Comparison of ENCODE assay signal across 9 cellular contexts in the genomic region with DNA sequence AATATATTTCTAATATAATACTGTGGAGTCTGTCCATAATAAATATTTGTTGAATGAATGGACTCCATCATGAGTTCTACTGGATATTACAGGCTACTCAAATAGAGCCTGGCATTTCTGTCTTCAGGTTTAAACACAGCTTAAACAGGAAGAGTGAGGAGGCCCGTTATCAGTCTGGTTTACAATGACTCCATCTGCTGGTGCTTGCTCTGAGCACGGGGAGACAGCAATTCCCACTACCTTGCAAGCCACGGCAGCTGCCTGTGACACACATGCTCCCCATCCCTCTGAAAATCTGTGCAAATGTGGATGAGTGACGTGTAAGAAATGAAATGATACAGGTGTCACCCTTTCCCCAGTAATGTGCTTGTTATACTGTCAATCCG.
A peak's percentile ranks its signal among the peaks of the same experiment; 100 is the strongest.
DNase-seq lines count a peak whose midpoint lies in the region; ATAC-seq and TF ChIP-seq lines count a peak whose summit lies in the region.
"Had no signal": no experiment of that assay in that cellular context is flagged by ENCODE, and none has a peak within 500 bp of the region (broad histone marks: within the 10 kb centered on the region; RNA-seq: fewer than 3 reads in every experiment).

No MANE protein-coding gene starts in this region.

- peak; percentile 50 for TF ChIP-seq CTCF in AG09309 (IDR thresholded peaks at IDR 0.05; ENCODE audit: control insufficient read depth, insufficient read depth, low read depth, low read length, missing control alignments)
- TF ChIP-seq CTCF in HFF-Myc (IDR thresholded peaks at IDR 0.05; ENCODE audit: low read depth, low read length, missing control alignments) = peak; percentile 21

- ATAC-seq in GM21447 (IDR thresholded peaks at IDR 0.05; ENCODE audit: unreplicated experiment) = no peak

- no peak overlapping the region for H3K4me3 ChIP-seq in AG09309 (ENCODE audit: control insufficient read depth, low read depth, low read length)
- H3K4me3 ChIP-seq in HFF-Myc (replicated peaks; ENCODE audit: low read depth, low read length) = no peak overlapping the region

- DNase-seq in AG09309 (ENCODE audit: low read depth) (no peak), HFF-Myc (ENCODE audit: extremely low read depth, low read depth) (no peak), amniotic epithelial cell (ENCODE audit: low read depth) (peak; percentile 40), inferior parietal cortex (ENCODE audit: extremely low spot score) (peak; percentile 54), ureter (ENCODE audit: low spot score) (no peak), NCI-H1436 treated with DMSO at 0.1 percent for 48 hours (lab: John Stamatoyannopoulos, UW) (no peak), NCI-H2196 (lab: John Stamatoyannopoulos, UW; ENCODE audit: unreplicated experiment) (no peak)
- DNase-seq: activated CD8-positive, alpha-beta memory T cell treated with anti-CD3 and anti-CD28 coated beads, Interleukin-2, amount 50 U/mL, for 4 hours had no signal

Comparison
In these comparisons a context has a peak if more than half of its experiments do, and no peak if none do; other contexts are left out.
1. DNase-seq: peak in amniotic epithelial cell (single experiment) and inferior parietal cortex (single experiment); none in AG09309 (single experiment), HFF-Myc (single experiment), ureter (single experiment), NCI-H1436 treated with DMSO at 0.1 percent for 48 hours (single experiment) and NCI-H2196 (single experiment).